ENCODE assay signal across 8 cellular contexts in the genomic region with DNA sequence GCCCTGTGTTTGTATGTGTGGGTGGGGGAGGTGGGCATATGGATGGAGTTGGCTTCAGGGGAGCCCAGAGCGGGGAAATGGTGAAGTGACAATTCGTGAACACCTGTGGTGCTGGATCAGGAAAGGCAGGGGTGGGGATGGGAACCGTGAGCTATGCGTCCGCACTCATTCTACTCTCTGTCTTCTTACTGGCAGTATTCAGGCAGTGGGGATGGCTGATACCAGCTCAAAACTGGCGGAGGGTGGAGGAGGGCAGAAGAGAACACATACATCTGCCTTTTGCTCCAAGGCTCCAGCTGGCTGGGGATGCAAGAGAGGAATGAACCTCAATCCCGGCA. TPM values are rescaled to one million over a fixed set of nuclear protein-coding genes. Genes with fewer than 3 reads are reported as not detected.
DNase-seq lines count a peak whose midpoint lies in the region; ATAC-seq, FAIRE-seq and TF ChIP-seq lines count a peak whose summit lies in the region.
"Not testable (repeated sequence)": the region's sequence is repeated elsewhere in the genome, so short reads cannot be mapped to it uniquely, and the experiment has no call there.

No MANE protein-coding gene starts in this region.

- H2BK5ac ChIP-seq in neuronal stem cell (ENCODE audit: low read length) = not testable (repeated sequence)

- not testable (repeated sequence) for H2AK5ac ChIP-seq in neuronal stem cell (ENCODE audit: low read depth, low read length)

- not testable (repeated sequence) for H3K23ac ChIP-seq in neuronal stem cell (ENCODE audit: low read depth, low read length, poor library complexity)

- in situ Hi-C loops in astrocyte of the spinal cord (cut with HindIII; ENCODE audit: low sequenced_read_pairs) = not testable (repeated sequence)

- H4K8ac ChIP-seq in neuronal stem cell (ENCODE audit: low read depth, low read length) = not testable (repeated sequence)

- peak overlapping the region; percentile 84 for H3K4me2 ChIP-seq in keratinocyte (ENCODE audit: control insufficient read depth, extremely low read depth, insufficient read depth, low read depth, low read length)
- H3K4me2 ChIP-seq in neuronal stem cell (ENCODE audit: insufficient read depth, low read length, poor library complexity, severe bottlenecking) = peak overlapping the region; percentile 52

- dilution Hi-C loops in keratinocyte (cut with MboI; ENCODE audit: extremely low pct_ligation_motif_present, low sequenced_read_pairs) = not testable (repeated sequence)

- not testable (repeated sequence) for H3K27me3 Mint-ChIP-seq in activated CD4-positive, alpha-beta T cell treated with anti-CD3 and anti-CD28 coated beads for 36 hours; stimulated activated naive CD8-positive, alpha-beta T cell treated with anti-CD3 and anti-CD28 coated beads, Interleukin-15, amount 100 ng/mL, for 72 hours

- not testable (repeated sequence) for TF ChIP-seq CTCF in BJ (IDR thresholded peaks at IDR 0.05; ENCODE audit: insufficient read depth, low read depth, low read length); astrocyte of the spinal cord (IDR thresholded peaks at IDR 0.05; ENCODE audit: low read depth, low read length); keratinocyte (optimal IDR thresholded peaks at IDR 0.05 in 1 of 3, IDR thresholded peaks at IDR 0.05 in 1 of 3, conservative IDR thresholded peaks at IDR 0.05 in 1 of 3; ENCODE audit: extremely low read depth in 1 of 3, insufficient read depth in 2 of 3, low read length in 3 of 3)

- CTCF ChIA-PET in BJ (lab: Yijun Ruan, JAX) = interaction anchor here (1.2 kb wide), 1 partner anchor 115 kb away, joined by 3 read pairs; no protein-coding TSS in a partner anchor
- CTCF ChIA-PET in activated CD4-positive, alpha-beta T cell treated with anti-CD3 and anti-CD28 coated beads for 36 hours (lab: Charles Lee) = not testable (repeated sequence)

- H3K9me3 ChIP-seq in HUES6 (ENCODE audit: control insufficient read depth, insufficient read depth, low read depth, low read length); esophagus (ENCODE audit: control insufficient read depth in 2 of 2, insufficient read depth in 1 of 2, low read depth in 1 of 2, low read length in 1 of 2); keratinocyte (ENCODE audit: control insufficient read depth, low read depth, low read length); neuronal stem cell (replicated peaks in 1 of 2; ENCODE audit: control insufficient read depth in 2 of 2, insufficient read depth in 1 of 2, low read depth in 1 of 2, low read length in 2 of 2): not testable (repeated sequence)

- not testable (repeated sequence) for H3K27ac ChIP-seq in HUES6 (ENCODE audit: low read depth, low read length); esophagus (ENCODE audit: low read depth in 2 of 2, low read length in 1 of 2); keratinocyte (ENCODE audit: control insufficient read depth, insufficient read depth, low read length); neuronal stem cell (replicated peaks; ENCODE audit: low read length)

- not testable (repeated sequence) for H3K27ac Mint-ChIP-seq in activated CD4-positive, alpha-beta T cell treated with anti-CD3 and anti-CD28 coated beads for 36 hours; stimulated activated naive CD8-positive, alpha-beta T cell treated with anti-CD3 and anti-CD28 coated beads, Interleukin-15, amount 100 ng/mL, for 72 hours

- intact Hi-C loops in activated CD4-positive, alpha-beta T cell treated with anti-CD3 and anti-CD28 coated beads for 36 hours (cut with DNase I, micrococcal nuclease) = loop anchor here in 1 of 2 experiments (2.0 kb wide), 2 partner anchors 48 to 62 kb away; no protein-coding TSS in a partner anchor

- H3K4ac ChIP-seq in neuronal stem cell (ENCODE audit: low read length) = not testable (repeated sequence)

- H3K36me3 Mint-ChIP-seq in activated CD4-positive, alpha-beta T cell treated with anti-CD3 and anti-CD28 coated beads for 36 hours (ENCODE audit: low read depth) = not testable (repeated sequence)

- not testable (repeated sequence) for H2BK120ac ChIP-seq in neuronal stem cell (ENCODE audit: low read depth, low read length)

- not testable (repeated sequence) for H3K79me2 ChIP-seq in keratinocyte (ENCODE audit: control insufficient read depth, insufficient read depth, low read length)

- not testable (repeated sequence) for FAIRE-seq in keratinocyte (lab: Jason Lieb, UNC)

- not testable (repeated sequence) for H2BK12ac ChIP-seq in neuronal stem cell (ENCODE audit: low read length)

- H4K20me1 ChIP-seq in keratinocyte (ENCODE audit: control insufficient read depth, extremely low read depth, insufficient read depth, low read length) = not testable (repeated sequence)

- not testable (repeated sequence) for H3K18ac ChIP-seq in neuronal stem cell (ENCODE audit: low read length)

- H3K4me1 Mint-ChIP-seq in activated CD4-positive, alpha-beta T cell treated with anti-CD3 and anti-CD28 coated beads for 36 hours = not testable (repeated sequence)
- peaks cover 12% of the 10 kb centered on the region for H3K4me1 Mint-ChIP-seq in stimulated activated naive CD8-positive, alpha-beta T cell treated with anti-CD3 and anti-CD28 coated beads, Interleukin-15, amount 100 ng/mL, for 72 hours

- not testable (repeated sequence) for H4K91ac ChIP-seq in neuronal stem cell (ENCODE audit: low read depth, low read length, poor library complexity)

- H3K4me3 ChIP-seq in BJ (ENCODE audit: low read depth, low read length) = peak overlapping the region; percentile 61
- H3K4me3 ChIP-seq in HUES6 (ENCODE audit: low read depth, low read length) = peak overlapping the region; percentile 68
- peak overlapping the region; percentile 61 for H3K4me3 ChIP-seq in astrocyte of the spinal cord (ENCODE audit: low read depth, low read length)
- H3K4me3 ChIP-seq in esophagus (ENCODE audit: low read depth in 1 of 2, low read length in 2 of 2) = peak overlapping the region; percentile 22 to 53
- peak overlapping the region; percentile 35 to 71 (median 64) for H3K4me3 ChIP-seq in keratinocyte (ENCODE audit: control insufficient read depth in 2 of 3, extremely low read depth in 1 of 3, insufficient read depth in 2 of 3, low read depth in 1 of 3, low read length in 3 of 3)
- peak overlapping the region in 1 of 2 donors; percentile 83 for H3K4me3 ChIP-seq in neuronal stem cell (ENCODE audit: low read length in 2 of 2)

- H2AFZ ChIP-seq in keratinocyte (ENCODE audit: control insufficient read depth, low read length) = peak overlapping the region; percentile 92
- H2AFZ ChIP-seq in neuronal stem cell (ENCODE audit: low read length) = not testable (repeated sequence)

- DNase-seq in BJ (ENCODE audit: low read depth); activated CD4-positive, alpha-beta T cell treated with anti-CD3 and anti-CD28 coated beads for 36 hours; astrocyte of the spinal cord (ENCODE audit: low read depth, low spot score); keratinocyte (ENCODE audit: low read depth, low spot score); neuronal stem cell (ENCODE audit: low spot score); stimulated activated naive CD8-positive, alpha-beta T cell treated with anti-CD3 and anti-CD28 coated beads, Interleukin-15, amount 100 ng/mL, for 72 hours: not testable (repeated sequence)

- not testable (repeated sequence) for ATAC-seq in activated CD4-positive, alpha-beta T cell treated with anti-CD3 and anti-CD28 coated beads for 36 hours
- peak; percentile 21 for ATAC-seq in stimulated activated naive CD8-positive, alpha-beta T cell treated with anti-CD3 and anti-CD28 coated beads, Interleukin-15, amount 100 ng/mL, for 72 hours

- not testable (repeated sequence) for H2BK15ac ChIP-seq in neuronal stem cell (ENCODE audit: low read length)

- POLR2A ChIA-PET in BJ (lab: Charles Lee) = interaction anchor here (0.5 kb wide), 1 partner anchor 114 kb away, joined by 10 read pairs; no protein-coding TSS in a partner anchor
- POLR2A ChIA-PET in activated CD4-positive, alpha-beta T cell treated with anti-CD3 and anti-CD28 coated beads for 36 hours (lab: Charles Lee) = not testable (repeated sequence)

- H3K9ac ChIP-seq in HUES6 (ENCODE audit: low read length) = peak overlapping the region; percentile 54
- H3K9ac ChIP-seq in keratinocyte (ENCODE audit: control insufficient read depth, extremely low read depth, insufficient read depth, low read length) = peak overlapping the region; percentile 59
- peak overlapping the region; percentile 60 for H3K9ac ChIP-seq in neuronal stem cell (ENCODE audit: low read depth, low read length, poor library complexity)

- WGBS in esophagus, 2 donors = 51 to 53% methylated on average over 7 of the region's 7 CpGs
- no CpG with 5 or more reads among the region's 7 CpGs for WGBS in neuronal stem cell (ENCODE audit: extremely low coverage in 2 of 2, insufficient read length in 2 of 2, insufficient replicate concordance in 1 of 2), 2 donors

- H3K9me1 ChIP-seq in keratinocyte (ENCODE audit: control insufficient read depth, extremely low read depth, insufficient read depth, low read length) = not testable (repeated sequence)

- not testable (repeated sequence) for H3K14ac ChIP-seq in neuronal stem cell (ENCODE audit: low read length)

- H3K4me1 ChIP-seq in HUES6 (ENCODE audit: control insufficient read depth, insufficient read depth, low read length) (peaks cover 13% of the 10 kb centered on the region), keratinocyte (ENCODE audit: control insufficient read depth, extremely low read depth, insufficient read depth, low read length) (peaks cover 11% of the 10 kb centered on the region)
- not testable (repeated sequence) for H3K4me1 ChIP-seq in esophagus (ENCODE audit: control insufficient read depth in 2 of 2, insufficient read depth in 2 of 2, low read length in 1 of 2); neuronal stem cell (ENCODE audit: control insufficient read depth in 2 of 2, insufficient read depth in 1 of 2, low read depth in 1 of 2, low read length in 2 of 2)

- H3K9me3 Mint-ChIP-seq in activated CD4-positive, alpha-beta T cell treated with anti-CD3 and anti-CD28 coated beads for 36 hours (ENCODE audit: low read depth); stimulated activated naive CD8-positive, alpha-beta T cell treated with anti-CD3 and anti-CD28 coated beads, Interleukin-15, amount 100 ng/mL, for 72 hours: not testable (repeated sequence)

- not testable (repeated sequence) for H3K36me3 ChIP-seq in BJ (ENCODE audit: control insufficient read depth, insufficient read depth, low read length); HUES6 (ENCODE audit: control insufficient read depth, insufficient read depth, low read length); esophagus (ENCODE audit: control insufficient read depth in 2 of 2, insufficient read depth in 2 of 2, low read length in 1 of 2); keratinocyte (ENCODE audit: control insufficient read depth in 2 of 2, extremely low read depth in 1 of 2, insufficient read depth in 2 of 2, low read length in 2 of 2); neuronal stem cell (replicated peaks in 1 of 2; ENCODE audit: control insufficient read depth in 2 of 2, insufficient read depth in 2 of 2, low read length in 2 of 2)

- peak overlapping the region; percentile 85 for H3K4me3 Mint-ChIP-seq in activated CD4-positive, alpha-beta T cell treated with anti-CD3 and anti-CD28 coated beads for 36 hours
- H3K4me3 Mint-ChIP-seq in stimulated activated naive CD8-positive, alpha-beta T cell treated with anti-CD3 and anti-CD28 coated beads, Interleukin-15, amount 100 ng/mL, for 72 hours = peak overlapping the region; percentile 95 to 97

- not testable (repeated sequence) for H3K27me3 ChIP-seq in BJ (ENCODE audit: control insufficient read depth, insufficient read depth, low read length); HUES6 (ENCODE audit: control insufficient read depth, insufficient read depth, low read length); esophagus (ENCODE audit: control insufficient read depth in 1 of 2, insufficient read depth in 2 of 2, low read length in 2 of 2); keratinocyte (ENCODE audit: control insufficient read depth, extremely low read depth, insufficient read depth, low read length); neuronal stem cell (ENCODE audit: control insufficient read depth in 3 of 3, insufficient read depth in 3 of 3, low read depth in 1 of 3, low read length in 3 of 3)

- H3K79me1 ChIP-seq in neuronal stem cell (ENCODE audit: low read depth, low read length) = not testable (repeated sequence)

RNA-seq across cellular contexts. Expression of a gene that starts 0.6 kb away (rescaled TPM):
- polyA plus RNA-seq in BJ (2011; rRNA removed) = 1.9 and 3.2 TPM in 2 replicates
- polyA minus RNA-seq in BJ (2011; rRNA and poly(A)+ RNA removed) = 3.2 and 5.7 TPM in 2 replicates
- 1 to 10 TPM; 1.0 to 1.8 TPM for total RNA-seq in activated CD4-positive, alpha-beta T cell treated with anti-CD3 and anti-CD28 coated beads for 36 hours
- under 1 TPM; 0.39 to 0.72 TPM for polyA plus RNA-seq in esophagus
- polyA plus RNA-seq in keratinocyte = 3.0 to 3.1 TPM (median 3.0 TPM) in 3 replicates
- polyA plus RNA-seq in keratinocyte (2011; ENCODE audit: low read depth) = 1.1 TPM
- 2.2 and 3.4 TPM in 2 replicates for polyA plus RNA-seq in keratinocyte (2011; cell fraction: cytosol; rRNA removed)
- polyA plus RNA-seq in keratinocyte (2011; cell fraction: nucleus; rRNA removed) = 2.9 and 4.1 TPM in 2 replicates
- 1.5 and 2.6 TPM in 2 replicates for polyA plus RNA-seq in keratinocyte (2012; ENCODE audit: low replicate concordance)
- 1.1 to 4.6 TPM (median 4.5 TPM) in 3 replicates for polyA minus RNA-seq in keratinocyte
- polyA minus RNA-seq in keratinocyte (2011; cell fraction: cytosol; rRNA and poly(A)+ RNA removed) = 6.5 TPM
- 3.1 and 6.2 TPM in 2 replicates for polyA minus RNA-seq in keratinocyte (2011; cell fraction: nucleus; rRNA and poly(A)+ RNA removed)
- polyA plus RNA-seq in neuronal stem cell (2013, experiment 1 of 2) = 10.7 TPM
- polyA plus RNA-seq in neuronal stem cell (2013, experiment 2 of 2) = 10.7 TPM

RNA-seq across cellular contexts. Expression of a gene that starts 8.9 kb away (rescaled TPM):
- 5.8 and 8.7 TPM in 2 replicates for polyA plus RNA-seq in BJ (2011; rRNA removed)
- polyA minus RNA-seq in BJ (2011; rRNA and poly(A)+ RNA removed) = 5.7 and 7.3 TPM in 2 replicates
- 1 to 10 TPM; 1.3 to 2.1 TPM for total RNA-seq in activated CD4-positive, alpha-beta T cell treated with anti-CD3 and anti-CD28 coated beads for 36 hours
- polyA plus RNA-seq in esophagus = 1 to 10 TPM; 1.5 to 3.0 TPM
- polyA plus RNA-seq in keratinocyte = 3.6 to 4.9 TPM (median 3.8 TPM) in 3 replicates
- polyA plus RNA-seq in keratinocyte (2011; ENCODE audit: low read depth) = 2.1 TPM
- polyA plus RNA-seq in keratinocyte (2011; cell fraction: cytosol; rRNA removed) = 3.4 and 4.5 TPM in 2 replicates
- 4.9 and 6.0 TPM in 2 replicates for polyA plus RNA-seq in keratinocyte (2011; cell fraction: nucleus; rRNA removed)
- 3.2 and 4.7 TPM in 2 replicates for polyA plus RNA-seq in keratinocyte (2012; ENCODE audit: low replicate concordance)
- polyA minus RNA-seq in keratinocyte = 1.7 to 6.2 TPM (median 5.3 TPM) in 3 replicates
- polyA minus RNA-seq in keratinocyte (2011; cell fraction: cytosol; rRNA and poly(A)+ RNA removed) = 3.3 TPM
- 2.4 and 5.1 TPM in 2 replicates for polyA minus RNA-seq in keratinocyte (2011; cell fraction: nucleus; rRNA and poly(A)+ RNA removed)
- polyA plus RNA-seq in neuronal stem cell (2013, experiment 1 of 2) = 18.0 TPM
- 17.9 TPM for polyA plus RNA-seq in neuronal stem cell (2013, experiment 2 of 2)
